ENCODE assay signal across 15 cellular contexts in the genomic region with DNA sequence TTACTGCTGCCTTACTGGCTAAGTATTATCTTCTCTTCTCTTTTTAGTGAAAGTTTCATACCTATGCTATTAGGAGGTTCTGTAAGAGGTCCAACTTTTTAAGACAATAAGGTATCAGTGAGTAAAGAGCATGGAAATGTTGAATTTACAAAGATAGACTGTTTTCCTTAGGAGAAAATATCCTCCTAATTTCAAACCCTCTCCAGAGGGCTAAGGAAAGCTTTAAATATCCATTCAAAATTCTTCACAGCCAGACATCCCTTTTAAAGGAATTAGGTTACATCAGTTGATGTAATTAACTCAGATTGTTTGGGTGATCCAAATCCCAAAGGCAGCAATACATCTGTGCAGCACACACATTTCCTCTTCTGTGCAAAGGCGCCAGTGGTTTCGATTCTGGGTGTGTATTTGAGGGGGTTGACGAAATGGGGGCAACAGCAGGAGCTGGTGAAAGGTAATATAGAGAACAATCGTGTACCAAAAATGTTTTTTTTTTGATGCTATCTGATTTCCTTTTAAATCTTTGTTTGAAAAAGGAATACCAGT.
"Had no signal": no experiment of that assay in that cellular context is flagged by ENCODE, and none has a peak within 500 bp of the region (broad histone marks: within the 10 kb centered on the region; RNA-seq: fewer than 3 reads in every experiment).

No MANE protein-coding gene starts in this region.

- H3K4me1 ChIP-seq: esophagus squamous epithelium, left ventricle myocardium inferior, pancreas, stomach, vagina had no signal

- H3K9me3 ChIP-seq: esophagus squamous epithelium, heart left ventricle, pancreas, stomach, vagina had no signal

- H3K36me3 ChIP-seq: esophagus squamous epithelium, heart left ventricle, left ventricle myocardium inferior, pancreas, stomach, vagina had no signal

- H3K4me3 ChIP-seq: esophagus squamous epithelium, heart left ventricle, left ventricle myocardium inferior, pancreas, stomach, vagina had no signal

- H3K27ac ChIP-seq: esophagus squamous epithelium, left ventricle myocardium inferior, pancreas, stomach, vagina had no signal

- H3K27me3 ChIP-seq: esophagus squamous epithelium, heart left ventricle, pancreas, stomach, vagina had no signal

- DNase-seq: activated CD4-positive, alpha-beta memory T cell treated with anti-CD3 and anti-CD28 coated beads for 36 hours; activated gamma-delta T cell treated with Interleukin-2 at 50 U/mL for 16 hours; activated naive CD8-positive, alpha-beta T cell treated with anti-CD3 and anti-CD28 coated beads, Interleukin-2, amount 10 ng/mL, durations not matched to agents 7 days and 5 days; activated T-cell treated with anti-CD3 and anti-CD28 coated beads, Interleukin-2, amount 50 U/mL, for 72 hours; esophagus squamous epithelium; foreskin melanocyte; heart left ventricle; islet precursor cell; left ventricle myocardium inferior; mesenchymal stem cell; pancreas; stimulated activated CD4-positive, alpha-beta T cell treated with anti-CD3 and anti-CD28 coated beads, Interleukin-15, amount 100 ng/mL, for 24 hours; stimulated activated CD4-positive, alpha-beta T cell treated with anti-CD3 and anti-CD28 coated beads, Interleukin-4, amount 100 ng/mL, for 24 hours; stomach had no signal
